Comparison of ENCODE assay signal across 10 cellular contexts in the genomic region with DNA sequence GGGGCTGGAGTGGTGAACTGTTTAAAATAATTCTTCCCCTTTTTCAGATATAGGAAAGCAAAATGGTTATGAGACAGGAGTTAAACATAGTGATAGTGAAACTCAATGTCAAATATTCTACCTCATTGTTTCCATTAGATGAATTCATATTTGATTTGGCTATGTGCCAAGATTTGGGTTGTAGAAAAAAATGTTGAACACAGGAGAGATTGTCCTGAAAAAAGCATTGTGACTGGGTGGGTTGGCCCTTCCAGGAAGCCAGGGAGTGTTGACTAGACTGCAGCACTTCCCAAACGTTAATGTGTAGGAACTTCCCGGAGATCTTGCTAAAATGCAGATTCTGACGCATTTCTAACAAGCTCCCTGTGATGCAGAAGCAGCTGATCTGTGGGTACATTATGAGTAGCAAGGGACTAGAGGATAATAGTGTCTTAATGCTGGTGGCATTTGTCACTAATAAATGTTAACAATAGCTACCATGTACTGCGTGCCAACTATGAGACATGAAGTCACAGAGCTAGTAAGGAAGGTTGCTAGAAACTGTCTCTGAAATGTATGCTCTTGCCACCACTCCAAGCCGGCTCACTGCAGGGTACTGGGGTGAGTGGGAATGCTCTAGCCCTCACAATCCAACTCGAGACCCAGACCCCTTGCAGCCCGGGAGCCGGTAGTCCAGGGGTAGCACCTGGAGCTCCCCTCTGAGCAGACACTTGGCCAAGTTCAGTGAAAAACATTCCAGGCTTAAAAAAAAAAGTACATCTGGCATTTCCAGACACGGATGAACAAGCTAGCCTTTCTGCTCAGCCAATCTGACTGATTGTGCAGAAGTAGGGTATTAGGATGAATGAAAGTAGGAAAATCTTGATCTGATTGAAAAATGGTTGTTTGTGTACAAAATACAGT.
DNase-seq lines count a peak whose midpoint lies in the region; ATAC-seq lines count a peak whose summit lies in the region.
"Had no signal": no experiment of that assay in that cellular context is flagged by ENCODE, and none has a peak within 500 bp of the region (broad histone marks: within the 10 kb centered on the region; RNA-seq: fewer than 3 reads in every experiment).

No MANE protein-coding gene starts in this region.

- H3K4me1 Mint-ChIP-seq in activated T-helper 17 cell treated with anti-CD3 and anti-CD28 coated beads, Interleukin-2, amount 50 U/mL, for 72 hours: peaks cover 26% of the 10 kb centered on the region
- peaks cover 21% of the 10 kb centered on the region for H3K4me1 Mint-ChIP-seq in stimulated activated naive CD8-positive, alpha-beta T cell treated with anti-CD3 and anti-CD28 coated beads, Interleukin-15, Interleukin-2, amounts not matched to agents 100 ng/mL and 50 ng/mL, for 24 hours (ENCODE audit: low read depth)
- H3K4me1 Mint-ChIP-seq in activated T-helper 2 cell treated with anti-CD3 and anti-CD28 coated beads, Interferon-gamma antibody, Interleukin-2, Interleukin-4, amounts not matched to agents 10 μg/mL and 5 μg/mL and 100 μg/mL, durations not matched to agents 14 hours and 24 hours and 36 hours (ENCODE audit: low read depth): peaks cover 5% of the 10 kb centered on the region
- H3K4me1 Mint-ChIP-seq: memory B cell had no signal

- H2BK15ac ChIP-seq in neuronal stem cell (ENCODE audit: low read length): no peak overlapping the region

- H3K36me3 ChIP-seq in neuronal stem cell (replicated peaks in 1 of 2; ENCODE audit: control insufficient read depth in 2 of 2, insufficient read depth in 2 of 2, low read length in 2 of 2): no peaks in the 10 kb centered on the region

- H3K9me3 Mint-ChIP-seq in activated T-helper 17 cell treated with anti-CD3 and anti-CD28 coated beads, Interleukin-2, amount 50 U/mL, for 72 hours: no peaks in the 10 kb centered on the region
- H3K9me3 Mint-ChIP-seq in stimulated activated naive CD8-positive, alpha-beta T cell treated with anti-CD3 and anti-CD28 coated beads, Interleukin-15, Interleukin-2, amounts not matched to agents 100 ng/mL and 50 ng/mL, for 24 hours: no peaks in the 10 kb centered on the region
- H3K9me3 Mint-ChIP-seq in activated T-helper 2 cell treated with anti-CD3 and anti-CD28 coated beads, Interferon-gamma antibody, Interleukin-2, Interleukin-4, amounts not matched to agents 10 μg/mL and 5 μg/mL and 100 μg/mL, durations not matched to agents 14 hours and 24 hours and 36 hours: no peaks in the 10 kb centered on the region
- H3K9me3 Mint-ChIP-seq: memory B cell had no signal

- H3K27me3 ChIP-seq in neuronal stem cell (ENCODE audit: control insufficient read depth in 3 of 3, insufficient read depth in 3 of 3, low read depth in 1 of 3, low read length in 3 of 3): no peaks in the 10 kb centered on the region

- H3K14ac ChIP-seq in neuronal stem cell (ENCODE audit: low read length): no peak overlapping the region

- no peak overlapping the region for H3K27ac ChIP-seq in neuronal stem cell (replicated peaks; ENCODE audit: low read length)
- H3K27ac ChIP-seq: A549 had no signal

- no peak overlapping the region for H3K23ac ChIP-seq in neuronal stem cell (ENCODE audit: low read depth, low read length, poor library complexity)

- no peak overlapping the region for H3K4me2 ChIP-seq in neuronal stem cell (ENCODE audit: insufficient read depth, low read length, poor library complexity, severe bottlenecking)
- H3K4me2 ChIP-seq: A549 had no signal

- H2BK120ac ChIP-seq in neuronal stem cell (ENCODE audit: low read depth, low read length): no peak overlapping the region

- intact Hi-C loops in left ventricle myocardium superior (cut with micrococcal nuclease): no loop called here
- intact Hi-C loops in activated T-helper 2 cell treated with anti-CD3 and anti-CD28 coated beads, Interferon-gamma antibody, Interleukin-2, Interleukin-4, amounts not matched to agents 10 μg/mL and 5 μg/mL and 100 μg/mL, durations not matched to agents 14 hours and 24 hours and 36 hours (cut with micrococcal nuclease): no loop called here

- H3K9ac ChIP-seq in neuronal stem cell (ENCODE audit: low read depth, low read length, poor library complexity): no peak overlapping the region

- H2BK5ac ChIP-seq in neuronal stem cell (ENCODE audit: low read length): no peak overlapping the region

- no peaks in the 10 kb centered on the region for H3K79me1 ChIP-seq in neuronal stem cell (ENCODE audit: low read depth, low read length)

- H3K18ac ChIP-seq in neuronal stem cell (ENCODE audit: low read length): no peak overlapping the region

- WGBS in neuronal stem cell (ENCODE audit: extremely low coverage in 2 of 2, insufficient read length in 2 of 2, insufficient replicate concordance in 1 of 2), 2 donors: no CpG with 5 or more reads among the region's 9 CpGs

- no peak overlapping the region for H4K8ac ChIP-seq in neuronal stem cell (ENCODE audit: low read depth, low read length)

- H3K4me3 ChIP-seq in neuronal stem cell (ENCODE audit: low read length in 2 of 2): no peak overlapping the region
- H3K4me3 ChIP-seq: A549 had no signal

- no peak overlapping the region for H4K91ac ChIP-seq in neuronal stem cell (ENCODE audit: low read depth, low read length, poor library complexity)

- H3K4ac ChIP-seq in neuronal stem cell (ENCODE audit: low read length): no peak overlapping the region

- H3K4me3 Mint-ChIP-seq in activated T-helper 17 cell treated with anti-CD3 and anti-CD28 coated beads, Interleukin-2, amount 50 U/mL, for 72 hours: peak overlapping the region; percentile 30
- H3K4me3 Mint-ChIP-seq in stimulated activated naive CD8-positive, alpha-beta T cell treated with anti-CD3 and anti-CD28 coated beads, Interleukin-15, Interleukin-2, amounts not matched to agents 100 ng/mL and 50 ng/mL, for 24 hours: no peak overlapping the region
- H3K4me3 Mint-ChIP-seq in activated T-helper 2 cell treated with anti-CD3 and anti-CD28 coated beads, Interferon-gamma antibody, Interleukin-2, Interleukin-4, amounts not matched to agents 10 μg/mL and 5 μg/mL and 100 μg/mL, durations not matched to agents 14 hours and 24 hours and 36 hours (ENCODE audit: low read depth): no peak overlapping the region
- H3K4me3 Mint-ChIP-seq: memory B cell had no signal

- H2BK12ac ChIP-seq in neuronal stem cell (ENCODE audit: low read length): no peak overlapping the region

- peak; percentile 91 for ATAC-seq in activated T-helper 17 cell treated with anti-CD3 and anti-CD28 coated beads, Interleukin-2, amount 50 U/mL, for 72 hours (replicated peaks)
- peak; percentile 51 for ATAC-seq in left ventricle myocardium superior
- ATAC-seq in HG02763 (IDR thresholded peaks at IDR 0.05; ENCODE audit: unreplicated experiment): no peak
- ATAC-seq: A549 had no signal

- H2AK5ac ChIP-seq in neuronal stem cell (ENCODE audit: low read depth, low read length): no peak overlapping the region

- no peaks in the 10 kb centered on the region for H3K36me3 Mint-ChIP-seq in activated T-helper 17 cell treated with anti-CD3 and anti-CD28 coated beads, Interleukin-2, amount 50 U/mL, for 72 hours (ENCODE audit: low read depth)
- H3K36me3 Mint-ChIP-seq in stimulated activated naive CD8-positive, alpha-beta T cell treated with anti-CD3 and anti-CD28 coated beads, Interleukin-15, Interleukin-2, amounts not matched to agents 100 ng/mL and 50 ng/mL, for 24 hours (ENCODE audit: low read depth): no peaks in the 10 kb centered on the region
- H3K36me3 Mint-ChIP-seq in activated T-helper 2 cell treated with anti-CD3 and anti-CD28 coated beads, Interferon-gamma antibody, Interleukin-2, Interleukin-4, amounts not matched to agents 10 μg/mL and 5 μg/mL and 100 μg/mL, durations not matched to agents 14 hours and 24 hours and 36 hours (ENCODE audit: low read depth): no peaks in the 10 kb centered on the region
- H3K36me3 Mint-ChIP-seq: memory B cell had no signal

- peak; percentile 13 to 23 for DNase-seq in NCI-H2081 (lab: John Stamatoyannopoulos, UW)
- no peak for DNase-seq in NCI-H2081 treated with DMSO at 0.1 percent for 48 hours (lab: John Stamatoyannopoulos, UW)
- DNase-seq in left ventricle myocardium superior: no peak
- DNase-seq in neuronal stem cell (ENCODE audit: low spot score): no peak
- DNase-seq in activated T-helper 2 cell treated with anti-CD3 and anti-CD28 coated beads, Interferon-gamma antibody, Interleukin-2, Interleukin-4, amounts not matched to agents 10 μg/mL and 5 μg/mL and 100 μg/mL, durations not matched to agents 14 hours and 24 hours and 36 hours (ENCODE audit: low spot score): no peak

- H3K4me1 ChIP-seq in neuronal stem cell (ENCODE audit: control insufficient read depth in 2 of 2, insufficient read depth in 1 of 2, low read depth in 1 of 2, low read length in 2 of 2): peaks cover 18 to 33% of the 10 kb centered on the region in 2 donors

- H3K9me3 ChIP-seq in neuronal stem cell (replicated peaks in 1 of 2; ENCODE audit: control insufficient read depth in 2 of 2, insufficient read depth in 1 of 2, low read depth in 1 of 2, low read length in 2 of 2): no peaks in the 10 kb centered on the region
- H3K9me3 ChIP-seq: A549 had no signal

- H2AFZ ChIP-seq in neuronal stem cell (ENCODE audit: low read length): no peak overlapping the region

- peak overlapping the region; percentile 79 for H3K27ac Mint-ChIP-seq in activated T-helper 17 cell treated with anti-CD3 and anti-CD28 coated beads, Interleukin-2, amount 50 U/mL, for 72 hours
- peak overlapping the region; percentile 82 for H3K27ac Mint-ChIP-seq in stimulated activated naive CD8-positive, alpha-beta T cell treated with anti-CD3 and anti-CD28 coated beads, Interleukin-15, Interleukin-2, amounts not matched to agents 100 ng/mL and 50 ng/mL, for 24 hours
- H3K27ac Mint-ChIP-seq in activated T-helper 2 cell treated with anti-CD3 and anti-CD28 coated beads, Interferon-gamma antibody, Interleukin-2, Interleukin-4, amounts not matched to agents 10 μg/mL and 5 μg/mL and 100 μg/mL, durations not matched to agents 14 hours and 24 hours and 36 hours: no peak overlapping the region
- H3K27ac Mint-ChIP-seq: memory B cell had no signal

- H3K27me3 Mint-ChIP-seq in activated T-helper 17 cell treated with anti-CD3 and anti-CD28 coated beads, Interleukin-2, amount 50 U/mL, for 72 hours: no peaks in the 10 kb centered on the region
- H3K27me3 Mint-ChIP-seq in stimulated activated naive CD8-positive, alpha-beta T cell treated with anti-CD3 and anti-CD28 coated beads, Interleukin-15, Interleukin-2, amounts not matched to agents 100 ng/mL and 50 ng/mL, for 24 hours: no peaks in the 10 kb centered on the region
- H3K27me3 Mint-ChIP-seq in activated T-helper 2 cell treated with anti-CD3 and anti-CD28 coated beads, Interferon-gamma antibody, Interleukin-2, Interleukin-4, amounts not matched to agents 10 μg/mL and 5 μg/mL and 100 μg/mL, durations not matched to agents 14 hours and 24 hours and 36 hours (ENCODE audit: low read depth): peaks cover 4% of the 10 kb centered on the region

Comparison
In these comparisons a context has a peak if more than half of its experiments do, and no peak if none do; other contexts are left out.
1. DNase-seq: peak in NCI-H2081 (2 of 2); none in NCI-H2081 treated with DMSO at 0.1 percent for 48 hours (single experiment), left ventricle myocardium superior (single experiment), neuronal stem cell (single experiment) and activated T-helper 2 cell treated with anti-CD3 and anti-CD28 coated beads, Interferon-gamma antibody, Interleukin-2, Interleukin-4, amounts not matched to agents 10 μg/mL and 5 μg/mL and 100 μg/mL, durations not matched to agents 14 hours and 24 hours and 36 hours (single experiment).